33 cellular contexts compared by ENCODE assay signal in the genomic region with DNA sequence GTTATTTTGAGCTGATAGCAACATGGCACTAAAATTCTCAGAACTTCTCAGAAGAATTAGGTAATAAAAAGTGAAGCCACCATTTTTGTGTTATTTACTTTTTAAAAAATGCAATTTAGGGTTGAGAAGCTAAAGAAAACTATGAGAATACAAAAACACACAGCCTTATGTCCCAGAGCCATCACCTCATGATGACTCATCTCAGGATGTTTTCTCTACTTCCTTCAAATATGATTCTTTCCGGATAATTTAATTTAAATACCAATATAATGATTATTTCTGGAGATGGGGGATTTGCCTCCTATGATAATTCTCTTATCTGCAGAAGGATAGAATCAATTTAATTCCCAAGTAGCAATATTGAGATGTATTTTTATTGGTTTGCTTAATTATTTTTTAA.
DNase-seq lines count a peak whose midpoint lies in the region; ATAC-seq and TF ChIP-seq lines count a peak whose summit lies in the region.
"Had no signal": no experiment of that assay in that cellular context is flagged by ENCODE, and none has a peak within 500 bp of the region (broad histone marks: within the 10 kb centered on the region; RNA-seq: fewer than 3 reads in every experiment).

No MANE protein-coding gene starts in this region.

- intact Hi-C loops in thyroid gland (cut with DNase I): no loop called here
- intact Hi-C loops in head of caudate nucleus (cut with DNase I): no loop called here

- H3K36me3 ChIP-seq in BE2C: no peaks in the 10 kb centered on the region
- H3K36me3 ChIP-seq in SJCRH30: no peaks in the 10 kb centered on the region
- H3K36me3 ChIP-seq in thyroid gland: no peaks in the 10 kb centered on the region
- H3K36me3 ChIP-seq: left ventricle myocardium inferior, MG63, thoracic aorta, uterus had no signal

- no peaks in the 10 kb centered on the region for H3K9me3 ChIP-seq in BE2C
- no peaks in the 10 kb centered on the region for H3K9me3 ChIP-seq in SJCRH30 (replicated peaks)
- no peaks in the 10 kb centered on the region for H3K9me3 ChIP-seq in thyroid gland
- H3K9me3 ChIP-seq: left ventricle myocardium inferior, MG63, thoracic aorta, uterus had no signal

- H3K4me3 ChIP-seq in BE2C (ENCODE audit: low read depth, low read length): 0 out of 2 replicates have a peak overlapping the region, but pooled peaks have one; percentile 1
- no peak overlapping the region for H3K4me3 ChIP-seq in SJCRH30
- H3K4me3 ChIP-seq in epithelial cell of esophagus (ENCODE audit: low read length): no peak overlapping the region
- no peak overlapping the region for H3K4me3 ChIP-seq in thyroid gland (replicated peaks in 1 of 3)
- H3K4me3 ChIP-seq: coronary artery, left ventricle myocardium inferior, MG63, PC-9, thoracic aorta, uterus had no signal

- no peaks in the 10 kb centered on the region for H3K27me3 ChIP-seq in BE2C
- H3K27me3 ChIP-seq in SJCRH30: no peaks in the 10 kb centered on the region
- no peaks in the 10 kb centered on the region for H3K27me3 ChIP-seq in thyroid gland
- H3K27me3 ChIP-seq: MG63, uterus had no signal

- no peak for TF ChIP-seq POLR2A in thyroid gland (IDR thresholded peaks at IDR 0.05)

- DNase-seq in BE2C: no peak
- peak; percentile 8 for DNase-seq in GM03348 (ENCODE audit: low spot score)
- DNase-seq in SJCRH30: no peak
- DNase-seq in epithelial cell of esophagus (ENCODE audit: low read depth): peak; percentile 20
- no peak for DNase-seq in thyroid gland
- DNase-seq in stimulated activated naive CD4-positive, alpha-beta T cell (lab: John Stamatoyannopoulos, UW): no peak
- DNase-seq in head of caudate nucleus: no peak
- DNase-seq: activated CD8-positive, alpha-beta memory T cell treated with anti-CD3 and anti-CD28 coated beads, Interleukin-2, amount 50 U/mL, for 48 hours; activated CD8-positive, alpha-beta T cell treated with anti-CD3 and anti-CD28 coated beads for 36 hours; activated naive CD4-positive, alpha-beta T cell treated with anti-CD3 and anti-CD28 coated beads, Interleukin-2, amount 50 U/mL, for 16 hours; amygdala; CD4-positive, alpha-beta T cell; effector CD8-positive, alpha-beta T cell; GF-D8; glutamatergic neuron; islet precursor cell; KBM-7; left ventricle myocardium inferior; mesendoderm; MG63; NCI-H187 treated with DMSO at 0.1 percent for 48 hours; NCI-H510A treated with DMSO at 0.1 percent for 48 hours; PC-9; posterior cingulate gyrus; right cardiac atrium; SHP77; stimulated activated CD8-positive, alpha-beta memory T cell treated with anti-CD3 and anti-CD28 coated beads, Interleukin-4, amount 100 ng/mL, for 48 hours; stimulated activated naive CD8-positive, alpha-beta T cell treated with anti-CD3 and anti-CD28 coated beads, Interleukin-15, amount 100 ng/mL, for 72 hours; SW 1271; uterus had no signal

- TF ChIP-seq CTCF in BE2C (IDR thresholded peaks at IDR 0.05; ENCODE audit: low read depth, low read length): no peak
- TF ChIP-seq CTCF in epithelial cell of esophagus (IDR thresholded peaks at IDR 0.05; ENCODE audit: insufficient read depth, low read depth, low read length, missing control alignments): no peak
- TF ChIP-seq CTCF in thyroid gland (IDR thresholded peaks at IDR 0.05): no peak

- 75 to 88% methylated on average over 1 of the region's 1 CpG for WGBS in thyroid gland, 2 donors

- H3K4me1 ChIP-seq in BE2C (peaks cover 63% of the 10 kb centered on the region), SJCRH30 (peaks cover 44% of the 10 kb centered on the region), thyroid gland (peaks cover 11 to 31% of the 10 kb centered on the region in 2 donors)
- H3K4me1 ChIP-seq: uterus had no signal

- H3K27ac ChIP-seq in SJCRH30: peak overlapping the region; percentile 20; the same call in 1 of the 2 replicates
- H3K27ac ChIP-seq in thyroid gland: peak overlapping the region in 1 of 3 donors; percentile 32
- H3K27ac ChIP-seq: coronary artery, left ventricle myocardium inferior, PC-9, thoracic aorta, uterus had no signal

- no peak for ATAC-seq in HG02623 (IDR thresholded peaks at IDR 0.05; ENCODE audit: unreplicated experiment)
- ATAC-seq: activated CD8-positive, alpha-beta T cell treated with anti-CD3 and anti-CD28 coated beads for 36 hours; right cardiac atrium; stimulated activated naive CD8-positive, alpha-beta T cell treated with anti-CD3 and anti-CD28 coated beads, Interleukin-15, amount 100 ng/mL, for 72 hours had no signal

Comparison
In these comparisons a context has a peak if more than half of its experiments do, and no peak if none do; other contexts are left out.
1. DNase-seq: peak in GM03348 (single experiment) and epithelial cell of esophagus (single experiment); none in BE2C (single experiment), SJCRH30 (0 of 2), thyroid gland (0 of 2), stimulated activated naive CD4-positive, alpha-beta T cell (0 of 6) and head of caudate nucleus (0 of 42).